In genomic region chr16:14672403-14672971, GRCh38 we compare ENCODE assay signal across 10 cellular contexts. TPM values are rescaled to one million over a fixed set of nuclear protein-coding genes. Genes with fewer than 3 reads are reported as not detected.
DNase-seq lines count a peak whose midpoint lies in the region; ATAC-seq lines count a peak whose summit lies in the region.
"Had no signal": no experiment of that assay in that cellular context is flagged by ENCODE, and none has a peak within 500 bp of the region (broad histone marks: within the 10 kb centered on the region; RNA-seq: fewer than 3 reads in every experiment).

No MANE protein-coding gene starts in this region.

- H3K9me3 Mint-ChIP-seq in activated T-cell treated with anti-CD3 and anti-CD28 coated beads, Interleukin-2, amount 50 U/mL, for 24 hours = no peaks in the 10 kb centered on the region
- H3K9me3 Mint-ChIP-seq in activated naive CD8-positive, alpha-beta T cell treated with anti-CD3 and anti-CD28 coated beads, Interleukin-2, amount 50 U/mL, for 24 hours = no peaks in the 10 kb centered on the region

- H3K4me1 Mint-ChIP-seq in activated T-cell treated with anti-CD3 and anti-CD28 coated beads, Interleukin-2, amount 50 U/mL, for 24 hours (ENCODE audit: low read depth) = peaks cover 5% of the 10 kb centered on the region
- peaks cover 4% of the 10 kb centered on the region for H3K4me1 Mint-ChIP-seq in activated naive CD8-positive, alpha-beta T cell treated with anti-CD3 and anti-CD28 coated beads, Interleukin-2, amount 50 U/mL, for 24 hours

- intact Hi-C loops in Right ventricle myocardium superior (cut with DNase I) (no loop called here), Right ventricle myocardium inferior (cut with DNase I) (no loop called here)

- DNase-seq in activated T-cell treated with anti-CD3 and anti-CD28 coated beads, Interleukin-2, amount 50 U/mL, for 24 hours = no peak
- no peak for DNase-seq in activated T-cell treated with anti-CD3 and anti-CD28 coated beads, Interleukin-2, amount 50 U/mL, for 1 hour
- no peak for DNase-seq in activated naive CD8-positive, alpha-beta T cell treated with anti-CD3 and anti-CD28 coated beads, Interleukin-2, amount 50 U/mL, for 24 hours
- DNase-seq in Right ventricle myocardium superior (no peak), globus pallidus (ENCODE audit: low spot score) (no peak), Right ventricle myocardium inferior (ENCODE audit: missing footprints) (no peak)
- DNase-seq: NCI-H748 treated with DMSO at 0.1 percent for 48 hours had no signal

- H3K4me3 Mint-ChIP-seq in activated T-cell treated with anti-CD3 and anti-CD28 coated beads, Interleukin-2, amount 50 U/mL, for 24 hours = no peak overlapping the region
- no peak overlapping the region for H3K4me3 Mint-ChIP-seq in activated naive CD8-positive, alpha-beta T cell treated with anti-CD3 and anti-CD28 coated beads, Interleukin-2, amount 50 U/mL, for 24 hours

- peak overlapping the region; percentile 12 for H3K27ac Mint-ChIP-seq in activated T-cell treated with anti-CD3 and anti-CD28 coated beads, Interleukin-2, amount 50 U/mL, for 24 hours
- no peak overlapping the region for H3K27ac Mint-ChIP-seq in activated naive CD8-positive, alpha-beta T cell treated with anti-CD3 and anti-CD28 coated beads, Interleukin-2, amount 50 U/mL, for 24 hours

- peaks cover 24% of the 10 kb centered on the region for H3K36me3 Mint-ChIP-seq in activated T-cell treated with anti-CD3 and anti-CD28 coated beads, Interleukin-2, amount 50 U/mL, for 24 hours (ENCODE audit: low read depth)
- peaks cover 12% of the 10 kb centered on the region for H3K36me3 Mint-ChIP-seq in activated naive CD8-positive, alpha-beta T cell treated with anti-CD3 and anti-CD28 coated beads, Interleukin-2, amount 50 U/mL, for 24 hours (ENCODE audit: low read depth)

- no peaks in the 10 kb centered on the region for H3K27me3 Mint-ChIP-seq in activated T-cell treated with anti-CD3 and anti-CD28 coated beads, Interleukin-2, amount 50 U/mL, for 24 hours
- no peaks in the 10 kb centered on the region for H3K27me3 Mint-ChIP-seq in activated naive CD8-positive, alpha-beta T cell treated with anti-CD3 and anti-CD28 coated beads, Interleukin-2, amount 50 U/mL, for 24 hours

- peak; percentile 70 for ATAC-seq in HG03196 (IDR thresholded peaks at IDR 0.05; ENCODE audit: unreplicated experiment)
- ATAC-seq in activated naive CD8-positive, alpha-beta T cell treated with anti-CD3 and anti-CD28 coated beads, Interleukin-2, amount 50 U/mL, for 24 hours = peak; percentile 46
- ATAC-seq in Right ventricle myocardium superior (ENCODE audit: poor library complexity) = no peak
- ATAC-seq in Right ventricle myocardium inferior = no peak
- ATAC-seq in GM21367 (IDR thresholded peaks at IDR 0.05; ENCODE audit: unreplicated experiment) = no peak

RNA-seq across cellular contexts. Expression of gene PLA2G10, which starts 21.6 kb away (rescaled TPM):
- total RNA-seq in Right ventricle myocardium superior (not detected), Right ventricle myocardium inferior (not detected)
- total RNA-seq: fibroblast of lung had no signal

RNA-seq across cellular contexts. Expression of gene NPIPA3, which starts 30.7 kb away (rescaled TPM):
- total RNA-seq in Right ventricle myocardium superior (0.65 TPM), Right ventricle myocardium inferior (1.4 TPM)

RNA-seq across cellular contexts. Expression of gene BFAR, which starts 39.7 kb away (rescaled TPM):
- total RNA-seq in Right ventricle myocardium superior = 30.5 TPM
- total RNA-seq in Right ventricle myocardium inferior = 26.0 TPM

RNA-seq across cellular contexts. Expression of gene PARN, which starts 42.4 kb away (rescaled TPM):
- total RNA-seq in Right ventricle myocardium superior = 16.1 TPM
- 17.2 TPM for total RNA-seq in Right ventricle myocardium inferior

Comparison
In these comparisons a context has a peak if more than half of its experiments do, and no peak if none do; other contexts are left out.
1. ATAC-seq: peak in HG03196 (single experiment) and activated naive CD8-positive, alpha-beta T cell treated with anti-CD3 and anti-CD28 coated beads, Interleukin-2, amount 50 U/mL, for 24 hours (single experiment); none in Right ventricle myocardium superior (single experiment), Right ventricle myocardium inferior (single experiment) and GM21367 (single experiment).